Comparison of ENCODE assay signal across 9 cellular contexts in the genomic region with DNA sequence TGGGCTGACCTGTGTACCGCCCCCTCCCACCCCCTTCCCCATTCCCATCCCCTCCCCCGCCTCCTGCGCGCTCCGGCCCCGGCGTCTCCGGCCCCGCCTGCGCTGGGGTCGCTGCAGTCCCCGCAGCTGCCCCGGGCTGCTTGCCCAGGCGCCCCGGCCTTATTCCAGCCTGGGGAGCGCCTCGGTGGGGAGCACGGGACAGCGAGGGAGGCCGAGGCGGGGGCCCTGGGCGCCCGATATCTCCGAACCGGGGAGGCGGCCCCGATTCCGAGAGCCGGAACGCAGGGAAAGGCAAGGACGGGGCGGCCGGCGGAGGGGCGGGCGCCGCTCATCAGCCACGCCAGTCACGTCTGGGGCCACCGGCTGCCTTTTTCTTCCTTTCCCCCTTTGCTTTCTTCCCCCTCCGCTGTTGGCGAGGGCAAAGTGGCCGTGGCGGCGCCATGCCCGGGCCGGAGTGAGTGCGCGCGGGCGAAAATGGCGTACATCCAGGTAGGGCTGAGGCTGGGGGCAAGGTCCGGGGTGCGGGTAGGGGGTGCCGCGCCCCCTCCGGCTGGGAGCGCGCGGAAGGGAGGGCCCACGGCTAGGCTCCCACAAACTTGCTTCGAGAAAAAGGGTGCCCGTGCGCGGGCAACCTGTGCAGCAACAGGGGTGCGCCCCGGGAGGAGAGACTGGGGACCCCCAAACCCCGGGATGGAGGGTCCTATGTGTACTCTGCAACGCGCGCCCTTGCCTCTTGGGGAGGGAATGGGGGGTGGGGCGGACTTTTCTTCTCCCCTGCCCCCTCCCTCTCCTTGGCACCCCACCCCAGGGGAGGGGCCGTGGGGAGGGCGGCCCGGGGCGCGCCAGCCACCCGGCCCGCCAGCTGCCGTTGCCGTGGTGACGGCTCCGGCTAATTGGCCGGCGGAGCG. TPM values are rescaled to one million over a fixed set of nuclear protein-coding genes. Genes with fewer than 3 reads are reported as not detected.
DNase-seq lines count a peak whose midpoint lies in the region; ATAC-seq lines count a peak whose summit lies in the region.
"Had no signal": no experiment of that assay in that cellular context is flagged by ENCODE, and none has a peak within 500 bp of the region (broad histone marks: within the 10 kb centered on the region; RNA-seq: fewer than 3 reads in every experiment).

A gene with protein sequence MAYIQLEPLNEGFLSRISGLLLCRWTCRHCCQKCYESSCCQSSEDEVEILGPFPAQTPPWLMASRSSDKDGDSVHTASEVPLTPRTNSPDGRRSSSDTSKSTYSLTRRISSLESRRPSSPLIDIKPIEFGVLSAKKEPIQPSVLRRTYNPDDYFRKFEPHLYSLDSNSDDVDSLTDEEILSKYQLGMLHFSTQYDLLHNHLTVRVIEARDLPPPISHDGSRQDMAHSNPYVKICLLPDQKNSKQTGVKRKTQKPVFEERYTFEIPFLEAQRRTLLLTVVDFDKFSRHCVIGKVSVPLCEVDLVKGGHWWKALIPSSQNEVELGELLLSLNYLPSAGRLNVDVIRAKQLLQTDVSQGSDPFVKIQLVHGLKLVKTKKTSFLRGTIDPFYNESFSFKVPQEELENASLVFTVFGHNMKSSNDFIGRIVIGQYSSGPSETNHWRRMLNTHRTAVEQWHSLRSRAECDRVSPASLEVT (plus strand): TSS at position 68 of the 908 bp plus-strand sequence. CDS start 407 bp downstream, at position 475.

- no peaks in the 10 kb centered on the region for H3K36me3 Mint-ChIP-seq in T-helper 17 cell (ENCODE audit: low read depth)
- no peaks in the 10 kb centered on the region for H3K36me3 Mint-ChIP-seq in stimulated activated effector memory CD8-positive, alpha-beta T cell treated with anti-CD3 and anti-CD28 coated beads, Interleukin-12 subunit alpha, Interleukin-12 subunit beta, amount 100 ng/mL, for 72 hours
- H3K36me3 Mint-ChIP-seq in activated CD4-positive, alpha-beta T cell treated with anti-CD3 and anti-CD28 coated beads, Interleukin-2, amount 10 ng/mL, durations not matched to agents 7 days and 5 days (ENCODE audit: low read depth): no peaks in the 10 kb centered on the region
- H3K36me3 Mint-ChIP-seq: activated naive CD4-positive, alpha-beta T cell treated with anti-CD3 and anti-CD28 coated beads, Interleukin-2, amount 50 U/mL, for 24 hours had no signal

- peaks cover 2% of the 10 kb centered on the region for H3K4me1 Mint-ChIP-seq in T-helper 17 cell
- H3K4me1 Mint-ChIP-seq in stimulated activated effector memory CD8-positive, alpha-beta T cell treated with anti-CD3 and anti-CD28 coated beads, Interleukin-12 subunit alpha, Interleukin-12 subunit beta, amount 100 ng/mL, for 72 hours: no peaks in the 10 kb centered on the region
- H3K4me1 Mint-ChIP-seq in activated CD4-positive, alpha-beta T cell treated with anti-CD3 and anti-CD28 coated beads, Interleukin-2, amount 10 ng/mL, durations not matched to agents 7 days and 5 days: no peaks in the 10 kb centered on the region

- peak; percentile 53 for ATAC-seq in Right ventricle myocardium superior (ENCODE audit: poor library complexity)
- no peak for ATAC-seq in T-helper 17 cell
- ATAC-seq in stimulated activated effector memory CD8-positive, alpha-beta T cell treated with anti-CD3 and anti-CD28 coated beads, Interleukin-12 subunit alpha, Interleukin-12 subunit beta, amount 100 ng/mL, for 72 hours: no peak

- H3K9me3 Mint-ChIP-seq in stimulated activated effector memory CD8-positive, alpha-beta T cell treated with anti-CD3 and anti-CD28 coated beads, Interleukin-12 subunit alpha, Interleukin-12 subunit beta, amount 100 ng/mL, for 72 hours: peaks cover 2% of the 10 kb centered on the region
- no peaks in the 10 kb centered on the region for H3K9me3 Mint-ChIP-seq in activated CD4-positive, alpha-beta T cell treated with anti-CD3 and anti-CD28 coated beads, Interleukin-2, amount 10 ng/mL, durations not matched to agents 7 days and 5 days
- H3K9me3 Mint-ChIP-seq: activated naive CD4-positive, alpha-beta T cell treated with anti-CD3 and anti-CD28 coated beads, Interleukin-2, amount 50 U/mL, for 24 hours had no signal

- no peak within 1 kb of the TSS for H3K27ac Mint-ChIP-seq in T-helper 17 cell
- no peak within 1 kb of the TSS for H3K27ac Mint-ChIP-seq in stimulated activated effector memory CD8-positive, alpha-beta T cell treated with anti-CD3 and anti-CD28 coated beads, Interleukin-12 subunit alpha, Interleukin-12 subunit beta, amount 100 ng/mL, for 72 hours
- H3K27ac Mint-ChIP-seq in activated CD4-positive, alpha-beta T cell treated with anti-CD3 and anti-CD28 coated beads, Interleukin-2, amount 10 ng/mL, durations not matched to agents 7 days and 5 days: no peak within 1 kb of the TSS
- H3K27ac Mint-ChIP-seq: activated naive CD4-positive, alpha-beta T cell treated with anti-CD3 and anti-CD28 coated beads, Interleukin-2, amount 50 U/mL, for 24 hours had no signal

- no peak within 1 kb of the TSS for H3K4me3 Mint-ChIP-seq in T-helper 17 cell
- H3K4me3 Mint-ChIP-seq in stimulated activated effector memory CD8-positive, alpha-beta T cell treated with anti-CD3 and anti-CD28 coated beads, Interleukin-12 subunit alpha, Interleukin-12 subunit beta, amount 100 ng/mL, for 72 hours: no peak within 1 kb of the TSS
- no peak within 1 kb of the TSS for H3K4me3 Mint-ChIP-seq in activated CD4-positive, alpha-beta T cell treated with anti-CD3 and anti-CD28 coated beads, Interleukin-2, amount 10 ng/mL, durations not matched to agents 7 days and 5 days
- H3K4me3 Mint-ChIP-seq: activated naive CD4-positive, alpha-beta T cell treated with anti-CD3 and anti-CD28 coated beads, Interleukin-2, amount 50 U/mL, for 24 hours had no signal

- intact Hi-C loops in Right ventricle myocardium superior (cut with DNase I): loop anchor here (10.0 kb wide), 1 partner anchor 84 kb away; no protein-coding TSS in a partner anchor

- CTCF ChIA-PET in activated CD4-positive, alpha-beta T cell treated with anti-CD3 and anti-CD28 coated beads, Interleukin-2, amount 10 ng/mL, durations not matched to agents 7 days and 5 days (lab: Charles Lee): no interaction called here

- no peak within 1 kb of the TSS for H3K9ac ChIP-seq in SK-N-MC (ENCODE audit: insufficient read length)

- DNase-seq in activated T-cell treated with anti-CD3 and anti-CD28 coated beads, Interleukin-2, amount 50 U/mL, for 48 hours: peak; percentile 19 to 23
- DNase-seq in activated T-cell treated with anti-CD3 and anti-CD28 coated beads for 4 hours (no peak), SK-N-MC (ENCODE audit: low read depth, low spot score) (no peak), Right ventricle myocardium superior (peak; percentile 47), putamen (ENCODE audit: low spot score) (peak; percentile 41), T-helper 17 cell (no peak)
- no peak for DNase-seq in stimulated activated effector memory CD8-positive, alpha-beta T cell treated with anti-CD3 and anti-CD28 coated beads, Interleukin-12 subunit alpha, Interleukin-12 subunit beta, amount 100 ng/mL, for 72 hours (ENCODE audit: low spot score in 2 of 2)
- no peak for DNase-seq in activated CD4-positive, alpha-beta T cell treated with anti-CD3 and anti-CD28 coated beads, Interleukin-2, amount 10 ng/mL, durations not matched to agents 7 days and 5 days

- H3K9me3 ChIP-seq in SK-N-MC (ENCODE audit: low read depth, low read length): no peaks in the 10 kb centered on the region
- H3K9me3 ChIP-seq in T-helper 17 cell (ENCODE audit: control insufficient read depth, low read length, poor library complexity, severe bottlenecking): no peaks in the 10 kb centered on the region

- H3K36me3 ChIP-seq in SK-N-MC (ENCODE audit: insufficient read depth, low read length): no peaks in the 10 kb centered on the region

- H3K27ac ChIP-seq in SK-N-MC: no peak within 1 kb of the TSS

- H3K4me3 ChIP-seq in SK-N-MC: peak within 1 kb of the TSS; percentile 54

- peaks cover 28% of the 10 kb centered on the region for H3K27me3 Mint-ChIP-seq in T-helper 17 cell
- peaks cover 23% of the 10 kb centered on the region for H3K27me3 Mint-ChIP-seq in activated CD4-positive, alpha-beta T cell treated with anti-CD3 and anti-CD28 coated beads, Interleukin-2, amount 10 ng/mL, durations not matched to agents 7 days and 5 days

- POLR2A ChIA-PET in activated CD4-positive, alpha-beta T cell treated with anti-CD3 and anti-CD28 coated beads, Interleukin-2, amount 10 ng/mL, durations not matched to agents 7 days and 5 days (lab: Charles Lee): no interaction called here

RNA-seq across cellular contexts. Expression of the gene that starts here (rescaled TPM):
- total RNA-seq in Right ventricle myocardium superior (0.54 TPM), T-helper 17 cell (under 1 TPM in 1 of 2 donors, not detected in 1; 0.97 TPM)
- not detected for total RNA-seq in activated CD4-positive, alpha-beta T cell treated with anti-CD3 and anti-CD28 coated beads, Interleukin-2, amount 10 ng/mL, durations not matched to agents 7 days and 5 days

Comparison
In these comparisons a context has a peak if more than half of its experiments do, and no peak if none do; other contexts are left out.
1. DNase-seq: peak in activated T-cell treated with anti-CD3 and anti-CD28 coated beads, Interleukin-2, amount 50 U/mL, for 48 hours (2 of 2) and putamen (single experiment); none in activated T-cell treated with anti-CD3 and anti-CD28 coated beads for 4 hours (single experiment), SK-N-MC (single experiment), T-helper 17 cell (0 of 3), stimulated activated effector memory CD8-positive, alpha-beta T cell treated with anti-CD3 and anti-CD28 coated beads, Interleukin-12 subunit alpha, Interleukin-12 subunit beta, amount 100 ng/mL, for 72 hours (0 of 2) and activated CD4-positive, alpha-beta T cell treated with anti-CD3 and anti-CD28 coated beads, Interleukin-2, amount 10 ng/mL, durations not matched to agents 7 days and 5 days (single experiment).
2. Peak in DNase-seq and ATAC-seq in Right ventricle myocardium superior; RNA of the gene not detected or under 1 TPM.